ENCODE assay signal across 15 cellular contexts in genomic region chr17:77419095-77419494, GRCh38.
DNase-seq lines count a peak whose midpoint lies in the region; ATAC-seq and TF ChIP-seq lines count a peak whose summit lies in the region.
"Had no signal": no experiment of that assay in that cellular context is flagged by ENCODE, and none has a peak within 500 bp of the region (broad histone marks: within the 10 kb centered on the region; RNA-seq: fewer than 3 reads in every experiment).

No MANE protein-coding gene starts in this region.

- no peaks in the 10 kb centered on the region for H3K9me3 ChIP-seq in heart right ventricle
- no peaks in the 10 kb centered on the region for H3K9me3 ChIP-seq in RWPE2 (ENCODE audit: severe bottlenecking)
- no peaks in the 10 kb centered on the region for H3K9me3 ChIP-seq in mesenchymal stem cell (ENCODE audit: control insufficient read depth, low read length)
- no peaks in the 10 kb centered on the region for H3K9me3 ChIP-seq in uterus
- H3K9me3 ChIP-seq: thoracic aorta had no signal

- H2BK5ac ChIP-seq in mesenchymal stem cell (ENCODE audit: low read depth, low read length, poor library complexity, severe bottlenecking), result no peak overlapping the region

- H3K18ac ChIP-seq in mesenchymal stem cell (ENCODE audit: low read depth in 1 of 2, low read length in 2 of 2), result peak overlapping the region; percentile 75 to 93

- peaks cover 0 to 36% (median 0%) of the 10 kb centered on the region in 9 donors for H3K36me3 ChIP-seq in heart right ventricle
- H3K36me3 ChIP-seq in RWPE2 (ENCODE audit: low read depth), result peaks cover 42% of the 10 kb centered on the region
- peaks cover 28 to 51% of the 10 kb centered on the region in 2 experiments for H3K36me3 ChIP-seq in mesenchymal stem cell (ENCODE audit: control insufficient read depth in 1 of 2, insufficient read depth in 2 of 2, low read depth in 1 of 2, low read length in 2 of 2)
- H3K36me3 ChIP-seq in uterus, result no peaks in the 10 kb centered on the region
- H3K36me3 ChIP-seq: thoracic aorta had no signal

- H3K27me3 Mint-ChIP-seq in HFFc6 (ENCODE audit: insufficient read depth), result peaks cover 13% of the 10 kb centered on the region
- H3K27me3 Mint-ChIP-seq in immature natural killer cell (ENCODE audit: low read depth in 3 of 3), result peaks cover 0 to 6% (median 0%) of the 10 kb centered on the region in 3 donors
- H3K27me3 Mint-ChIP-seq: CD8-positive, alpha-beta memory T cell had no signal

- H2BK15ac ChIP-seq in mesenchymal stem cell (ENCODE audit: low read depth, poor library complexity, severe bottlenecking), result peak overlapping the region; percentile 73

- ATAC-seq in Right ventricle myocardium inferior (no peak), heart right ventricle (no peak), RWPE2 (ENCODE audit: low read depth) (no peak)
- ATAC-seq: esophagus mucosa had no signal

- peak overlapping the region in 1 of 2 experiments; percentile 80 for H2BK12ac ChIP-seq in mesenchymal stem cell (ENCODE audit: low read length in 2 of 2)

- H3K27ac ChIP-seq in heart right ventricle (no peak overlapping the region), RWPE2 (ENCODE audit: poor library complexity, severe bottlenecking) (peak overlapping the region; percentile 95), mesenchymal stem cell (ENCODE audit: low read length, poor library complexity, severe bottlenecking) (no peak overlapping the region), uterus (peak overlapping the region; percentile 92 to 97)
- H3K27ac ChIP-seq: thoracic aorta had no signal

- H3K36me3 Mint-ChIP-seq in HFFc6 (ENCODE audit: low read depth) (peaks cover 12% of the 10 kb centered on the region), immature natural killer cell (no peaks in the 10 kb centered on the region)

- peaks cover 10% of the 10 kb centered on the region for H3K79me1 ChIP-seq in mesenchymal stem cell (replicated peaks; ENCODE audit: low read length, poor library complexity, severe bottlenecking)

- no peak overlapping the region for H3K9ac ChIP-seq in mesenchymal stem cell (ENCODE audit: low read length)

- H3K4me3 ChIP-seq in heart right ventricle (no peak overlapping the region), RWPE2 (ENCODE audit: severe bottlenecking) (no peak overlapping the region), mesenchymal stem cell (ENCODE audit: insufficient read depth in 1 of 2, low read depth in 1 of 2, low read length in 2 of 2) (no peak overlapping the region), uterus (no peak overlapping the region)
- H3K4me3 ChIP-seq: thoracic aorta had no signal

- H3K4me3 Mint-ChIP-seq in HFFc6 (no peak overlapping the region), immature natural killer cell (no peak overlapping the region)
- H3K4me3 Mint-ChIP-seq: neural crest cell; T-helper 1 cell treated with Interleukin-12 subunit alpha and Interleukin-12 subunit beta and Interleukin-4 antibody, amounts not matched to agents 30 μg/mL and 1 μg/mL, for 36 hours had no signal

- H3K27ac Mint-ChIP-seq in HFFc6 (no peak overlapping the region), immature natural killer cell (no peak overlapping the region)
- H3K27ac Mint-ChIP-seq: T-helper 1 cell treated with Interleukin-12 subunit alpha and Interleukin-12 subunit beta and Interleukin-4 antibody, amounts not matched to agents 30 μg/mL and 1 μg/mL, for 36 hours had no signal

- peak overlapping the region; percentile 43 for H2BK120ac ChIP-seq in mesenchymal stem cell (ENCODE audit: low read depth, low read length)

- H3K23ac ChIP-seq in mesenchymal stem cell (ENCODE audit: low read length in 2 of 2), result no peak overlapping the region

- H3K4ac ChIP-seq in mesenchymal stem cell (ENCODE audit: low read depth in 1 of 2, low read length in 2 of 2), result no peak overlapping the region

- peaks cover 19 to 60% (median 51%) of the 10 kb centered on the region in 9 donors for H3K4me1 ChIP-seq in heart right ventricle
- peaks cover 54% of the 10 kb centered on the region for H3K4me1 ChIP-seq in RWPE2 (ENCODE audit: insufficient read depth, poor library complexity, severe bottlenecking)
- peaks cover 68% of the 10 kb centered on the region for H3K4me1 ChIP-seq in mesenchymal stem cell (ENCODE audit: control insufficient read depth, insufficient read depth, low read depth, low read length)
- peaks cover 12 to 33% of the 10 kb centered on the region in 2 donors for H3K4me1 ChIP-seq in uterus

- H3K4me1 Mint-ChIP-seq in HFFc6 (ENCODE audit: low read depth) (peaks cover 44% of the 10 kb centered on the region), immature natural killer cell (peaks cover 50 to 55% of the 10 kb centered on the region in 2 donors)

- H4K91ac ChIP-seq in mesenchymal stem cell (ENCODE audit: low read length), result peak overlapping the region; percentile 44

- no peak for TF ChIP-seq CTCF in heart right ventricle (IDR thresholded peaks at IDR 0.05)
- no peak for TF ChIP-seq CTCF in RWPE2 (IDR thresholded peaks at IDR 0.05; ENCODE audit: poor library complexity, severe bottlenecking)
- no peak for TF ChIP-seq CTCF in uterus (IDR thresholded peaks at IDR 0.05)
- no peak for TF ChIP-seq CTCF in HFFc6 (IDR thresholded peaks at IDR 0.05)

- H3K4me2 ChIP-seq in mesenchymal stem cell (ENCODE audit: low read length, poor library complexity, severe bottlenecking), result no peak overlapping the region

- no peaks in the 10 kb centered on the region for H3K9me3 Mint-ChIP-seq in HFFc6
- H3K9me3 Mint-ChIP-seq in immature natural killer cell, result no peaks in the 10 kb centered on the region
- H3K9me3 Mint-ChIP-seq: CD8-positive, alpha-beta memory T cell; neural crest cell; T-helper 1 cell treated with Interleukin-12 subunit alpha and Interleukin-12 subunit beta and Interleukin-4 antibody, amounts not matched to agents 30 μg/mL and 1 μg/mL, for 36 hours had no signal

- H2AFZ ChIP-seq in mesenchymal stem cell (ENCODE audit: low read depth, low read length), result no peak overlapping the region

- TF ChIP-seq POLR2A in uterus (IDR thresholded peaks at IDR 0.05), result no peak

- peak overlapping the region; percentile 8 for H4K8ac ChIP-seq in mesenchymal stem cell (ENCODE audit: low read length)

- intact Hi-C loops in Right ventricle myocardium inferior (cut with DNase I) (no loop called here), heart right ventricle (cut with DNase I) (loop anchor here in 1 of 10 donors (5.0 kb wide), 1 partner anchor 42 kb away; no protein-coding TSS in a partner anchor), uterus (cut with DNase I; ENCODE audit: low total_unique reads) (no loop called here)

- DNase-seq in Right ventricle myocardium inferior (ENCODE audit: missing footprints), result peak; percentile 64
- DNase-seq in heart right ventricle, result no peak
- DNase-seq in RWPE2 (ENCODE audit: low spot score), result no peak
- no peak for DNase-seq in mesenchymal stem cell
- DNase-seq in uterus, result no peak
- no peak for DNase-seq in HFFc6
- DNase-seq in stimulated activated CD4-positive, alpha-beta T cell treated with anti-CD3 and anti-CD28 coated beads, Interleukin-2, amount 100 ng/mL, for 24 hours, result no peak
- DNase-seq in immature natural killer cell, result no peak
- DNase-seq: ACHN; activated CD8-positive, alpha-beta memory T cell treated with anti-CD3 and anti-CD28 coated beads for 24 hours had no signal

- H2AK5ac ChIP-seq in mesenchymal stem cell (ENCODE audit: low read length, severe bottlenecking), result peak overlapping the region; percentile 8

- H3K27me3 ChIP-seq in heart right ventricle (no peaks in the 10 kb centered on the region), RWPE2 (ENCODE audit: insufficient read depth, poor library complexity, severe bottlenecking) (no peaks in the 10 kb centered on the region), mesenchymal stem cell (ENCODE audit: control insufficient read depth in 1 of 2, insufficient read depth in 1 of 2, low read length in 2 of 2) (no peaks in the 10 kb centered on the region), uterus (no peaks in the 10 kb centered on the region)

- WGBS in heart right ventricle, 2 donors, result 80 to 82% methylated on average over 17 of the region's 17 CpGs
- WGBS in mesenchymal stem cell, result 61% methylated on average over 10 of the region's 17 CpGs

- H3K14ac ChIP-seq in mesenchymal stem cell (ENCODE audit: low read length in 2 of 2), result no peak overlapping the region

Comparison
In these comparisons a context has a peak if more than half of its experiments do, and no peak if none do; other contexts are left out.
1. H3K27ac ChIP-seq: peak in RWPE2 (single experiment) and uterus (2 of 2); none in heart right ventricle (0 of 10) and mesenchymal stem cell (single experiment).